In genomic region chr3:4350789-4351163, GRCh38 we compare ENCODE assay signal across 8 cellular contexts. TPM values are rescaled to one million over a fixed set of nuclear protein-coding genes. Genes with fewer than 3 reads are reported as not detected.
A peak's percentile ranks its signal among the peaks of the same experiment; 100 is the strongest.
DNase-seq lines count a peak whose midpoint lies in the region; ATAC-seq and TF ChIP-seq lines count a peak whose summit lies in the region.

No MANE protein-coding gene starts in this region.

- no peaks in the 10 kb centered on the region for H3K9me3 Mint-ChIP-seq in endothelial cell (ENCODE audit: unreplicated experiment)

- no peak overlapping the region for H3K4me3 Mint-ChIP-seq in endothelial cell (ENCODE audit: unreplicated experiment)

- DNase-seq in NCI-H446 treated with DMSO at 0.1 percent for 48 hours (lab: John Stamatoyannopoulos, UW) (peak; percentile 40), endothelial cell (ENCODE audit: low spot score) (peak; percentile 19)
- DNase-seq in activated CD4-positive, alpha-beta T cell treated with anti-CD3 and anti-CD28 coated beads, Interleukin-2, amount 50 U/mL, for 1 hour: peak; percentile 24

- no peaks in the 10 kb centered on the region for H4K20me1 ChIP-seq in BLaER1 treated with 17β-estradiol and CSF1 and Interleukin-3, amounts not matched to agents 10 nM and 100 nM

- ATAC-seq in GM19023 (IDR thresholded peaks at IDR 0.05; ENCODE audit: unreplicated experiment): peak; percentile 75
- peak; percentile 94 for ATAC-seq in HG03175 (IDR thresholded peaks at IDR 0.05; ENCODE audit: unreplicated experiment)

- H3K9ac ChIP-seq in BLaER1 treated with 17β-estradiol and CSF1 and Interleukin-3, amounts not matched to agents 10 nM and 100 nM: peak overlapping the region in 3 of 11 experiments; percentile 37 to 59 (median 49); a peak in 5 of 22 replicates
- H3K9ac ChIP-seq in subcutaneous abdominal adipose tissue (ENCODE audit: low read length in 5 of 5): peak overlapping the region; percentile 14 to 73 (median 42)

- no peaks in the 10 kb centered on the region for H3K36me3 Mint-ChIP-seq in endothelial cell (ENCODE audit: low read depth, unreplicated experiment)

- peak; percentile 95 for TF ChIP-seq CTCF in endothelial cell (IDR thresholded peaks at IDR 0.05; ENCODE audit: unreplicated experiment)

- H3K4me3 ChIP-seq in BLaER1 treated with 17β-estradiol and CSF1 and Interleukin-3, amounts not matched to agents 10 nM and 100 nM: peak overlapping the region in 3 of 10 experiments; percentile 16 to 34 (median 25); a peak in 1 of 20 replicates
- H3K4me3 ChIP-seq in muscle layer of duodenum (ENCODE audit: low read depth in 1 of 2, low read length in 2 of 2) (peak overlapping the region in 1 of 2 donors; percentile 60), subcutaneous abdominal adipose tissue (ENCODE audit: low read depth in 1 of 5, low read length in 5 of 5) (peak overlapping the region in 4 of 5 donors; percentile 39 to 63 (median 54))

- H3K27ac ChIP-seq in BLaER1 treated with 17β-estradiol and CSF1 and Interleukin-3, amounts not matched to agents 10 nM and 100 nM: peak overlapping the region in 3 of 11 experiments; percentile 27 to 41 (median 41); a peak in 5 of 22 replicates
- H3K27ac ChIP-seq in muscle layer of duodenum (ENCODE audit: low read length): peak overlapping the region; percentile 77
- H3K27ac ChIP-seq in subcutaneous abdominal adipose tissue (ENCODE audit: low read depth, low read length): peak overlapping the region; percentile 34

- peaks cover 3% of the 10 kb centered on the region for H3K4me1 Mint-ChIP-seq in endothelial cell (ENCODE audit: unreplicated experiment)

- H3K9me3 ChIP-seq in BLaER1 treated with 17β-estradiol and CSF1 and Interleukin-3, amounts not matched to agents 10 nM and 100 nM (replicated peaks in 1 of 11): peaks cover 0 to 6% (median 0%) of the 10 kb centered on the region in 11 experiments; a peak in 5 of 22 replicates
- H3K9me3 ChIP-seq in muscle layer of duodenum (ENCODE audit: control insufficient read depth in 1 of 2, low read length in 2 of 2) (peaks cover 0 to 3% of the 10 kb centered on the region in 2 donors), subcutaneous abdominal adipose tissue (ENCODE audit: control insufficient read depth in 5 of 5, low read length in 5 of 5) (no peaks in the 10 kb centered on the region)

- peaks cover 1% of the 10 kb centered on the region for H3K27me3 Mint-ChIP-seq in endothelial cell (ENCODE audit: unreplicated experiment)

- no peak overlapping the region for H3K27ac Mint-ChIP-seq in endothelial cell (ENCODE audit: unreplicated experiment)

- H3K4me2 ChIP-seq in BLaER1 treated with 17β-estradiol and CSF1 and Interleukin-3, amounts not matched to agents 10 nM and 100 nM: peak overlapping the region in 8 of 11 experiments; percentile 13 to 66 (median 42); a peak in 9 of 22 replicates

- H3K36me3 ChIP-seq in BLaER1 treated with 17β-estradiol and CSF1 and Interleukin-3, amounts not matched to agents 10 nM and 100 nM: 0 out of 22 replicates have a peak, but pooled peaks cover 0 to 3% (median 0%) of the 10 kb centered on the region in 11 experiments
- H3K36me3 ChIP-seq in muscle layer of duodenum (ENCODE audit: control insufficient read depth in 1 of 2, insufficient read depth in 2 of 2, low read length in 2 of 2): no peaks in the 10 kb centered on the region
- H3K36me3 ChIP-seq in subcutaneous abdominal adipose tissue (ENCODE audit: control insufficient read depth in 5 of 5, insufficient read depth in 5 of 5, low read length in 5 of 5): no peaks in the 10 kb centered on the region

- no peaks in the 10 kb centered on the region for H3K27me3 ChIP-seq in BLaER1 treated with 17β-estradiol and CSF1 and Interleukin-3, amounts not matched to agents 10 nM and 100 nM
- no peaks in the 10 kb centered on the region for H3K27me3 ChIP-seq in muscle layer of duodenum (ENCODE audit: low read depth, low read length)
- no peaks in the 10 kb centered on the region for H3K27me3 ChIP-seq in subcutaneous abdominal adipose tissue (ENCODE audit: control insufficient read depth in 5 of 5, insufficient read depth in 4 of 5, low read length in 5 of 5)

- peaks cover 0 to 13% (median 0%) of the 10 kb centered on the region in 10 experiments; a peak in 8 of 20 replicates for H3K4me1 ChIP-seq in BLaER1 treated with 17β-estradiol and CSF1 and Interleukin-3, amounts not matched to agents 10 nM and 100 nM
- H3K4me1 ChIP-seq in muscle layer of duodenum (ENCODE audit: control insufficient read depth in 1 of 2, insufficient read depth in 2 of 2, low read length in 2 of 2) (peaks cover 2 to 10% of the 10 kb centered on the region in 2 donors), subcutaneous abdominal adipose tissue (ENCODE audit: control insufficient read depth in 5 of 5, insufficient read depth in 5 of 5, low read length in 5 of 5) (peaks cover 0 to 11% (median 9%) of the 10 kb centered on the region in 5 donors)

RNA-seq across cellular contexts. Expression of gene SETMAR, which starts 47.6 kb away (rescaled TPM):
- 15.3 TPM for total RNA-seq in endothelial cell (ENCODE audit: unreplicated experiment)
